9 cellular contexts compared by ENCODE assay signal in the genomic region with DNA sequence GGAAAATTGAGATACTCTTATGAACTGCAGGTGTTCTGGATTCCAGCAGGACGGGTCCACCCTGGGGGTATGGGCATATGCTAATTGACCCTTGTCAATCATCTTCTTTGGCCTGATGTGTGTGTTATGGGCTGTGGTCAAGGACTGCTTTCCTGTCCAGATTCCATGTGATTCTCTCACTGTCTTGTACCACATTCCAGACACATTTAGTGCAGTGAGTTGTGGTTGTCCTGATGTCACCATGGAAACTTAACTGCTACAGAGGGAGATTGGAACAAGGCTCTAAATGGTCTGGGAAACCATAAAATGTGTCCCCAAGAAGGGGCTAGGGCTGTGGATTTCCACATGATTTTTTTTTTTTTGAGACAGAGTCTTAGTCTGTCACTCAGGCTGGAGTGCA.
"Had no signal": no experiment of that assay in that cellular context is flagged by ENCODE, and none has a peak within 500 bp of the region (broad histone marks: within the 10 kb centered on the region; RNA-seq: fewer than 3 reads in every experiment).

No MANE protein-coding gene starts in this region.

- ATAC-seq: GM23338, HepG2 had no signal

- H2AFZ ChIP-seq: GM23338 had no signal

- H3K9me3 Mint-ChIP-seq: GM23338, H9, IgD-negative memory B cell had no signal

- DNase-seq: H9, HCEC 1CT, KBM-7 had no signal

- H3K4me2 ChIP-seq: GM23338 had no signal

- FAIRE-seq: H1, H54, HepG2 had no signal

- H3K4me3 Mint-ChIP-seq: GM23338, H9, IgD-negative memory B cell had no signal

- H3K4me1 Mint-ChIP-seq: IgD-negative memory B cell had no signal

- H3K36me3 Mint-ChIP-seq: IgD-negative memory B cell had no signal

- H3K4me3 ChIP-seq: GM23338 had no signal

- H3K27ac ChIP-seq: HL-60 had no signal

- H3K27ac Mint-ChIP-seq: GM23338, IgD-negative memory B cell had no signal
